11 cellular contexts compared by ENCODE assay signal in genomic region chr7:71580027-71580426, GRCh38.
"Had no signal": no experiment of that assay in that cellular context is flagged by ENCODE, and none has a peak within 500 bp of the region (broad histone marks: within the 10 kb centered on the region; RNA-seq: fewer than 3 reads in every experiment).

No MANE protein-coding gene starts in this region.

- H3K4me3 Mint-ChIP-seq: GM23338, H9, HFFc6 had no signal

- H3K36me3 ChIP-seq: HAP-1 had no signal

- H3K9me3 Mint-ChIP-seq: GM23338, H9 had no signal

- H3K4me2 ChIP-seq: GM23338 had no signal

- H3K4me1 Mint-ChIP-seq: GM23338, H9 had no signal

- H3K27ac Mint-ChIP-seq: GM23338, H9, HFFc6 had no signal

- H3K9ac ChIP-seq: GM23248 had no signal

- ATAC-seq: GM23338, HCT116 had no signal

- H3K9me3 ChIP-seq: HAP-1 had no signal

- H3K4me3 ChIP-seq: GM23248, GM23338, HAP-1 had no signal

- FAIRE-seq: H1, H54 had no signal

- DNase-seq: GM23248, GOT3, H7, H9, HCEC 1CT, HFFc6 had no signal

- H3K4me1 ChIP-seq: HAP-1 had no signal

- H3K27ac ChIP-seq: GM23248 had no signal

- H2AFZ ChIP-seq: GM23248, GM23338 had no signal
